In the genomic region with DNA sequence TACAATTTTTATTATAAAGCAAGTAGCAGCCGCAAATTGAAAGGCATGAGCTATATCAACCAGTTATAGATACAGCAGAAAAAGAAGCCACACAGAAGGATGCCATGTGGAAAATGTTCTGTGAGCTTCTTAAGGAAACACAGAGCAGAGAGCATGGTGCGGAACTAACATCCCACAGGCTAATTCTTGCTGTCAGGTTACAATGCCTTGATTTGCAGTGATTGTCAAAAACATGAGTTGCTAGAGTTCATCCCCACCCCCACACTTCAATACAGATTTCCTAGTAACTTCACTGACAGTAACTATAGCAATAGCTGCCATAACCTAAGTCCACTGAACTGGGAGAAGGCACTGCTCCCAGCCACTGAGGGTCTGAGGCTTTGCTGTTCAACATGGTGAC, we compare ENCODE assay signal across 28 cellular contexts.
"Had no signal": no experiment of that assay in that cellular context is flagged by ENCODE, and none has a peak within 500 bp of the region (broad histone marks: within the 10 kb centered on the region; RNA-seq: fewer than 3 reads in every experiment).

No MANE protein-coding gene starts in this region.

- H3K4me3 Mint-ChIP-seq: activated CD4-positive, alpha-beta memory T cell treated with anti-CD3 and anti-CD28 coated beads, Interleukin-2, amount 10 ng/mL, durations not matched to agents 7 days and 5 days; activated CD8-positive, alpha-beta memory T cell treated with anti-CD3 and anti-CD28 coated beads, Interleukin-2, amount 10 ng/mL, durations not matched to agents 7 days and 5 days; activated naive CD4-positive, alpha-beta T cell treated with anti-CD3 and anti-CD28 coated beads, Interleukin-2, amount 10 ng/mL, durations not matched to agents 7 days and 5 days; activated naive CD8-positive, alpha-beta T cell had no signal

- H3K9me3 Mint-ChIP-seq: activated naive CD4-positive, alpha-beta T cell treated with anti-CD3 and anti-CD28 coated beads, Interleukin-2, amount 10 ng/mL, durations not matched to agents 7 days and 5 days had no signal

- H3K4me1 Mint-ChIP-seq: activated CD4-positive, alpha-beta memory T cell treated with anti-CD3 and anti-CD28 coated beads, Interleukin-2, amount 10 ng/mL, durations not matched to agents 7 days and 5 days; activated CD8-positive, alpha-beta memory T cell treated with anti-CD3 and anti-CD28 coated beads, Interleukin-2, amount 10 ng/mL, durations not matched to agents 7 days and 5 days; activated naive CD4-positive, alpha-beta T cell treated with anti-CD3 and anti-CD28 coated beads, Interleukin-2, amount 10 ng/mL, durations not matched to agents 7 days and 5 days had no signal

- DNase-seq: activated CD4-positive, alpha-beta memory T cell treated with anti-CD3 and anti-CD28 coated beads, Interleukin-2, amount 10 ng/mL, durations not matched to agents 7 days and 5 days; activated CD4-positive, alpha-beta T cell treated with anti-CD3 and anti-CD28 coated beads for 1 hour; activated CD4-positive, alpha-beta T cell treated with anti-CD3 and anti-CD28 coated beads for 48 hours; activated CD4-positive, CD25-positive, alpha-beta regulatory T cell; activated CD8-positive, alpha-beta memory T cell treated with anti-CD3 and anti-CD28 coated beads for 24 hours; activated CD8-positive, alpha-beta memory T cell treated with anti-CD3 and anti-CD28 coated beads, Interleukin-2, amount 10 ng/mL, durations not matched to agents 7 days and 5 days; activated CD8-positive, alpha-beta memory T cell treated with anti-CD3 and anti-CD28 coated beads, Interleukin-2, amount 50 U/mL, for 48 hours; activated effector memory CD4-positive, alpha-beta T cell treated with Interleukin-2 at 50 U/mL for 16 hours; activated naive CD4-positive, alpha-beta T cell treated with anti-CD3 and anti-CD28 coated beads, Interleukin-2, amount 10 ng/mL, durations not matched to agents 7 days and 5 days; activated T-cell treated with anti-CD3 and anti-CD28 coated beads, Interleukin-2, amount 50 U/mL, for 48 hours; amniotic stem cell; Karpas-422; KBM-7; NCI-H1105; NCI-H1417 treated with DMSO at 0.1 percent for 48 hours; NCI-H187 treated with DMSO at 0.1 percent for 48 hours; NCI-H2081; NCI-H345; NCI-H748 treated with DMSO at 0.1 percent for 48 hours; NK-92 treated with Interleukin-12 subunit alpha and Interleukin-12 subunit beta, amount 100 ng/mL, for 24 hours; PC-9; SW 1271; T1000; WERI-Rb-1 had no signal

- H3K27ac ChIP-seq: ascending aorta, cardiac muscle cell, PC-9, RWPE1, WERI-Rb-1 had no signal

- H3K27me3 Mint-ChIP-seq: activated CD4-positive, alpha-beta memory T cell treated with anti-CD3 and anti-CD28 coated beads, Interleukin-2, amount 10 ng/mL, durations not matched to agents 7 days and 5 days; activated CD8-positive, alpha-beta memory T cell treated with anti-CD3 and anti-CD28 coated beads, Interleukin-2, amount 10 ng/mL, durations not matched to agents 7 days and 5 days; activated naive CD4-positive, alpha-beta T cell treated with anti-CD3 and anti-CD28 coated beads, Interleukin-2, amount 10 ng/mL, durations not matched to agents 7 days and 5 days; activated naive CD8-positive, alpha-beta T cell had no signal

- H3K36me3 Mint-ChIP-seq: activated CD8-positive, alpha-beta memory T cell treated with anti-CD3 and anti-CD28 coated beads, Interleukin-2, amount 10 ng/mL, durations not matched to agents 7 days and 5 days; activated naive CD4-positive, alpha-beta T cell treated with anti-CD3 and anti-CD28 coated beads, Interleukin-2, amount 10 ng/mL, durations not matched to agents 7 days and 5 days; activated naive CD8-positive, alpha-beta T cell had no signal

- H3K27ac Mint-ChIP-seq: activated CD4-positive, alpha-beta memory T cell treated with anti-CD3 and anti-CD28 coated beads, Interleukin-2, amount 10 ng/mL, durations not matched to agents 7 days and 5 days; activated CD8-positive, alpha-beta memory T cell treated with anti-CD3 and anti-CD28 coated beads, Interleukin-2, amount 10 ng/mL, durations not matched to agents 7 days and 5 days; activated naive CD4-positive, alpha-beta T cell treated with anti-CD3 and anti-CD28 coated beads, Interleukin-2, amount 10 ng/mL, durations not matched to agents 7 days and 5 days; activated naive CD8-positive, alpha-beta T cell had no signal
